In the genomic region with DNA sequence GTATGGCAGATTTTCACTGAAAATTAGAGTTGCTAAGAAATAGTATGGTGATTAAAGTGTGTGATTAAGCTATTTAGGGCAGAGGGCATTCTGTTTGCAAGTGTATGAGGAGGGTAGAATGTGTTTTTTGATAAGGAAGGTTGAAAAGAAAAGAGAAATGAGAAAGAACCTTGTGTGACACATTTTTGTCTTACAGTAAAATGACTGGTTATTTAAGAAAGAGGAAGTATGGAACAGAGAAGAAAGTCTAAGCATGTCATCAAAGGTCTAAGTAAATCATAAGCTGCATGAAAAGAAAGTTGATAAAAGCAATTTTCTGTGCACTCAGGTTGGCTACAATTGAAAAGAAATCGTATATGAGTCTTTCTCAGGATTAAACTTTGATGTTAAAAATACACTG, we compare ENCODE assay signal across 1 cellular context.
TF ChIP-seq lines count a peak whose summit lies in the region.

No MANE protein-coding gene starts in this region.

TF ChIP-seq in GM12878, 131 proteins besides CTCF, POLR2A, EP300 and RAD21:
- TF ChIP-seq ZZZ3 (IDR thresholded peaks at IDR 0.05; ENCODE audit: control insufficient read depth, insufficient read length, low read depth) (no peak), MYB (IDR thresholded peaks at IDR 0.05; ENCODE audit: borderline replicate concordance, low read depth, low read length) (no peak), SPI1 (IDR thresholded peaks at IDR 0.05; ENCODE audit: borderline replicate concordance, insufficient read depth, low read depth, low read length) (peak; percentile 39; the same call in 1 of the 2 replicates)
